11 cellular contexts compared by ENCODE assay signal in the genomic region with DNA sequence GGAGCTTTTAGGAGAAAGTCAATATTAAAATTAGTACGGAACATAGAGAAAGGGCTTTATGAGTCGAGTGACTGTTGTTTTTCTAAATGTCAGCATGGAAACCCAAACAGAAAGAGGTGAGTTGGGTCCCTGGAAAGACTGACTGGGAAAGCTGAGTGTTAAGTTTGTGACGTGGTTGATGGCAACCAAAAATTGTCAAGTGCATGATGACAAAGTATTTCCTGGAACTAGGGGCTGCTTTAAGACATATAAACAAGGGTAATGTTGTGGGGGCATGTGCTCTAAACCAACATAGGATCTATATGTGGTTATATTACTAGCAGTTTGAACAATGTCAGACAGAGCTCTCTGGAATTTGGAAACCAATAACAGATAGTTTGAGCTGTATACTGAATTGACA.
"Had no signal": no experiment of that assay in that cellular context is flagged by ENCODE, and none has a peak within 500 bp of the region (broad histone marks: within the 10 kb centered on the region; RNA-seq: fewer than 3 reads in every experiment).

No MANE protein-coding gene starts in this region.

- ATAC-seq: esophagus mucosa, psoas muscle had no signal

- H3K9me3 Mint-ChIP-seq: nephron progenitor cell had no signal

- DNase-seq: hypothalamus, kidney glomerular epithelial cell, mesendoderm, nephron progenitor cell, psoas muscle, sigmoid colon, substantia nigra, SW 1271, T1000, transverse colon had no signal

- H3K4me3 Mint-ChIP-seq: nephron progenitor cell had no signal

- H3K27ac Mint-ChIP-seq: nephron progenitor cell had no signal
